Comparison of ENCODE assay signal across 8 cellular contexts in the genomic region with DNA sequence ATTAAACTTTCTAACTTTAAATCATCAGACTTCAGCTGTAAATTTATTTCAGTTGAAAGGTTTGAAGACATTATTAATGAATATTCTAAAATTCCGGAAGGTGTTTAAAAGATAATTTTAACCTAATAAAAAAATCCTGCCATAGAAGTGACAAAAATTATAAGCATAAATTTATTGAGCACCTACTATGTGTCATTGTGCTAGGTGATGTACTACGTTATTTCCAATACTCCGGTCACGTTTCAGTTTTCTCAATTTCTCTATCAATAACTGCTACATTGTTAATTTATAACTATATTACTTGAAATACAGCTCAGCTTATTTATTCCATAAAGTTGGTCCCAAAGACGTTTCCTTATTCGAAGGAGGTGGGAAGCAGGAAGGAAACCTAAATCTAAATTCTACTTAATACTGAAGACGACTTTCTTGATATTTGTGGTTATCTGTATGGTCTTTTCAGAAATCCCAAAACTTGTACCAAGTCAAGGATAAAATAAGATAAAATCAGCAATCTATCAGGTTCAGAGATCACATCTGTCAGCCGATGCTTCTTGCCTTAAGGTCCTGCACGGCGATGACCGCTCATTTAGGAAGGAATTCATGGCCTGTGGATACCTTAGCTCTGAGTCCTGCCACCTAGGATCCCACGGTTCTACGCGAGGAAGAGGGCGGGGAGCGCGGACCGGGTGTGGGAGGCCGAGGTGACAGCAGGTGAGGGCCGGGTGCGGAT. TPM values are rescaled to one million over a fixed set of nuclear protein-coding genes. Genes with fewer than 3 reads are reported as not detected.
A peak's percentile ranks its signal among the peaks of the same experiment; 100 is the strongest.
DNase-seq lines count a peak whose midpoint lies in the region; ATAC-seq and TF ChIP-seq lines count a peak whose summit lies in the region.

No MANE protein-coding gene starts in this region.

- H3K4me1 Mint-ChIP-seq in endodermal cell (peaks cover 6% of the 10 kb centered on the region), osteocyte (ENCODE audit: unreplicated experiment) (peaks cover 29% of the 10 kb centered on the region)

- no peak for ATAC-seq in HG02840 (IDR thresholded peaks at IDR 0.05; ENCODE audit: low FRiP score, unreplicated experiment)

- peak overlapping the region; percentile 85 for H3K4me3 Mint-ChIP-seq in endodermal cell
- peak overlapping the region; percentile 98 for H3K4me3 Mint-ChIP-seq in osteocyte (ENCODE audit: unreplicated experiment)

- H3K4me1 ChIP-seq in endodermal cell (ENCODE audit: control insufficient read depth, insufficient read depth, low read length) = no peaks in the 10 kb centered on the region

- 16 to 26% methylated on average over 5 to 19 of the region's 21 CpGs for WGBS in endodermal cell (ENCODE audit: insufficient coverage in 1 of 2, insufficient read length in 1 of 2), 2 experiments

- no peaks in the 10 kb centered on the region for H3K9me3 Mint-ChIP-seq in endodermal cell
- no peaks in the 10 kb centered on the region for H3K9me3 Mint-ChIP-seq in osteocyte (ENCODE audit: unreplicated experiment)

- H3K9me3 ChIP-seq in endodermal cell (ENCODE audit: control insufficient read depth, low read length) = no peaks in the 10 kb centered on the region

- H3K36me3 ChIP-seq in endodermal cell (ENCODE audit: control insufficient read depth, insufficient read depth, low read length) = no peaks in the 10 kb centered on the region

- H3K9ac ChIP-seq in endodermal cell (ENCODE audit: extremely low read depth, low read length, poor library complexity, severe bottlenecking) = peak overlapping the region; percentile 50

- H3K27ac ChIP-seq in VCaP = peak overlapping the region; percentile 70
- H3K27ac ChIP-seq in endodermal cell (ENCODE audit: low read depth, low read length) = no peak overlapping the region

- H3K27me3 Mint-ChIP-seq in endodermal cell (ENCODE audit: insufficient read depth) = peaks cover 57% of the 10 kb centered on the region
- no peaks in the 10 kb centered on the region for H3K27me3 Mint-ChIP-seq in osteocyte (ENCODE audit: unreplicated experiment)

- no peaks in the 10 kb centered on the region for H3K36me3 Mint-ChIP-seq in endodermal cell (ENCODE audit: low read depth)
- no peaks in the 10 kb centered on the region for H3K36me3 Mint-ChIP-seq in osteocyte (ENCODE audit: unreplicated experiment)

- H3K27me3 ChIP-seq in endodermal cell (ENCODE audit: control insufficient read depth, insufficient read depth, low read length, poor library complexity, severe bottlenecking) = peaks cover 25% of the 10 kb centered on the region

- TF ChIP-seq CTCF in VCaP (conservative IDR thresholded peaks at IDR 0.05) (no peak), endodermal cell (conservative IDR thresholded peaks at IDR 0.05) (no peak), osteocyte (IDR thresholded peaks at IDR 0.05) (no peak)

- H3K4me3 ChIP-seq in endodermal cell (ENCODE audit: low read length) = peak overlapping the region; percentile 82

- DNase-seq in GM19238 (ENCODE audit: insufficient read length, low spot score) (peak; percentile 76), endodermal cell (no peak), osteocyte (ENCODE audit: extremely low spot score, unreplicated experiment) (no peak), NCI-H748 (lab: John Stamatoyannopoulos, UW; ENCODE audit: unreplicated experiment) (no peak), DMS 273 (lab: John Stamatoyannopoulos, UW; ENCODE audit: unreplicated experiment) (no peak), dermis blood vessel endothelial cell (no peak)

- H3K27ac Mint-ChIP-seq in endodermal cell = no peak overlapping the region
- peak overlapping the region; percentile 95 for H3K27ac Mint-ChIP-seq in osteocyte (ENCODE audit: unreplicated experiment)

RNA-seq across cellular contexts. Expression of a gene that starts 1.2 kb away (rescaled TPM):
- total RNA-seq in endodermal cell (under 1 TPM; 0.84 TPM), osteocyte (51.1 and 54.4 TPM in 2 replicates), dermis blood vessel endothelial cell (136 and 139 TPM in 2 replicates)
- 61.1 TPM for polyA plus RNA-seq in endodermal cell (2013, experiment 1 of 2)
- polyA plus RNA-seq in endodermal cell (2013, experiment 2 of 2) = 60.9 TPM

Comparison
In these comparisons a context has a peak if more than half of its experiments do, and no peak if none do; other contexts are left out.
1. RNA of a gene that starts 1.2 kb away (total RNA-seq): 136 to 139 TPM in dermis blood vessel endothelial cell and 51.1 to 54.4 TPM in osteocyte; 0.84 TPM in endodermal cell; every median in the first group is over 10 times any median in the second.